ENCODE assay signal across 12 cellular contexts in the genomic region with DNA sequence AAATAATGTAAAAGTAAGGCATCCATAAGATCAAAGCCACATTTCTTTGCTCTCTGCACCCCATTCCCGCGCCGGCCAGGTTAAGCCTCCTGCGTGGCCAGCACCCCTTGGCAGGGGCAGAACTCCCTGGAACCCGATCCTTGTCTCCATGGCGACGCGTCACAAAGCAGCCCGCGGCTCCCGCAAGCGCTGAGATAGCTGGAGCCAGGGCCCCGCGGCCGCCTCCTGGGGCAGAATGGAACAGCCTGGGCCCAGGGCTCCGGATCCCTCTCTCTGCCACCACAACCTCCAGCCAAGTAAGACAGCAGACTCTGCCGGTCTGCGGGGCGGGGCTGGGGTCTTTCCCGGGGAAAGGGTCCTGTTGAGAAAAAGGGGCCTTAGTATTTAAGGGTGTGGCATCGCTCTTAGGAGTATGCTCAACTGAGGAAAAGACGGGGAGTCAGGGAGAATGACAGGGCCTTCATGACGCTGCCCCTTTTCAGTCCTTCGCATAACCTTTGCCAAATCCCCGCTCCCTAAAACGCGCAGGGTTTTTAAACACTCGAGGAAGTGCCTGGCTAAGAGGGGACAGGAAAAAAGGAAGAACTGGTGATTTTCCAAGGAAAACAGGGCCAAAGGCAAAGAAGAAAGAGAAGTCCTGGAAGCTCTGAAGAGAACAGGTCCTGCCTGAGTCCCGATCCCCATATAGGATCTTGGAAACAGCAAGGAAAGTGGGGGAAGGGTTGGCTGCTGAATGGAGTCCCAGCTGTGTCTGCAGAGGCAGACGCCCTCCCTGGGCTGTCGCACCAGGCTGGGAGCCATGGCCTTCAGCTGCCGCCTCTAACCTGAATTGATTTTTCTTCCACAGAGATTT. TPM values are rescaled to one million over a fixed set of nuclear protein-coding genes. Genes with fewer than 3 reads are reported as not detected.
DNase-seq lines count a peak whose midpoint lies in the region; TF ChIP-seq lines count a peak whose summit lies in the region.
"Had no signal": no experiment of that assay in that cellular context is flagged by ENCODE, and none has a peak within 500 bp of the region (broad histone marks: within the 10 kb centered on the region; RNA-seq: fewer than 3 reads in every experiment).

A gene (plus strand): TSS at position 176 of the 853 bp plus-strand sequence. CDS start 60 bp downstream, at position 236.

- H2AFZ ChIP-seq in fibroblast of lung (ENCODE audit: low read length), result no peak within 1 kb of the TSS

- H3K79me2 ChIP-seq in fibroblast of lung (ENCODE audit: control insufficient read depth, insufficient read depth, low read length), result no peaks in the 10 kb centered on the region

- H3K27ac ChIP-seq in fibroblast of lung (ENCODE audit: insufficient read depth, low read length), result no peak within 1 kb of the TSS

- TF ChIP-seq CTCF in fibroblast of lung (conservative IDR thresholded peaks at IDR 0.05 in 1 of 2, IDR thresholded peaks at IDR 0.05 in 1 of 2; ENCODE audit: low read depth in 1 of 2, low read length in 2 of 2) (no peak), type B pancreatic cell (conservative IDR thresholded peaks at IDR 0.05) (peak; percentile 66)

- peak within 1 kb of the TSS in 1 of 4 experiments; percentile 26 for H3K4me3 ChIP-seq in fibroblast of lung (replicated peaks in 1 of 4; ENCODE audit: control extremely low read depth in 1 of 4, insufficient read depth in 1 of 4, low read depth in 3 of 4, low read length in 4 of 4)

- H3K27ac Mint-ChIP-seq in type B pancreatic cell, result no peak within 1 kb of the TSS

- DNase-seq in NCI-H748 (lab: John Stamatoyannopoulos, UW; ENCODE audit: unreplicated experiment) (peak; percentile 37), NCI-H748 treated with DMSO at 0.1 percent for 48 hours (lab: John Stamatoyannopoulos, UW) (no peak), fibroblast of lung (ENCODE audit: low read depth in 2 of 2) (peak; percentile 30 to 44), islet precursor cell (peak; percentile 82), type B pancreatic cell (ENCODE audit: extremely low spot score, unreplicated experiment) (no peak), HuH-7.5 (ENCODE audit: low spot score) (no peak), NCI-H187 (lab: John Stamatoyannopoulos, UW) (no peak), NCI-H524 (lab: John Stamatoyannopoulos, UW) (no peak)
- DNase-seq: left colon, NCI-H2171 treated with DMSO at 0.1 percent for 48 hours had no signal

- no peaks in the 10 kb centered on the region for H4K20me1 ChIP-seq in fibroblast of lung (ENCODE audit: control insufficient read depth, extremely low read depth, insufficient read depth, low read length)

- H3K9ac ChIP-seq in fibroblast of lung (ENCODE audit: insufficient read depth, low read length), result no peak within 1 kb of the TSS

- peaks cover 35% of the 10 kb centered on the region for H3K27me3 Mint-ChIP-seq in type B pancreatic cell

- no peaks in the 10 kb centered on the region for H3K4me1 ChIP-seq in fibroblast of lung (ENCODE audit: control insufficient read depth, extremely low read depth, insufficient read depth, low read length)

- peaks cover 5% of the 10 kb centered on the region for H3K9me3 Mint-ChIP-seq in type B pancreatic cell

- H3K27me3 ChIP-seq in fibroblast of lung (ENCODE audit: control insufficient read depth, insufficient read depth, low read length), result peaks cover 14% of the 10 kb centered on the region

- H3K36me3 Mint-ChIP-seq in type B pancreatic cell, result no peaks in the 10 kb centered on the region

- peaks cover 19% of the 10 kb centered on the region for H3K4me1 Mint-ChIP-seq in type B pancreatic cell (ENCODE audit: unreplicated experiment)

- H3K36me3 ChIP-seq in fibroblast of lung (ENCODE audit: control insufficient read depth, insufficient read depth, low read length), result no peaks in the 10 kb centered on the region

- H3K4me2 ChIP-seq in fibroblast of lung (ENCODE audit: extremely low read depth, insufficient read depth, low read length), result peak within 1 kb of the TSS; percentile 54

- H3K9me3 ChIP-seq in fibroblast of lung (ENCODE audit: control insufficient read depth, insufficient read depth, low read depth, low read length), result no peaks in the 10 kb centered on the region

- no peak within 1 kb of the TSS for H3K4me3 Mint-ChIP-seq in type B pancreatic cell

RNA-seq across cellular contexts. Expression of the gene that starts here (rescaled TPM):
- 0.26 and 0.66 TPM in 2 replicates for total RNA-seq in fibroblast of lung
- polyA plus RNA-seq in fibroblast of lung, result 0.12 and 0.22 TPM in 2 replicates
- 0.10 and 0.12 TPM in 2 replicates for polyA plus RNA-seq in fibroblast of lung (2012)
- polyA minus RNA-seq in fibroblast of lung (ENCODE audit: low replicate concordance), result not detected in 2 replicates
- not detected in 2 replicates for total RNA-seq in type B pancreatic cell (ENCODE audit: low replicate concordance)
- total RNA-seq: A172, left colon, LHCN-M2 had no signal

Comparison
In these comparisons a context has a peak if more than half of its experiments do, and no peak if none do; other contexts are left out.
1. DNase-seq: peak in NCI-H748 (single experiment) and islet precursor cell (single experiment); none in NCI-H748 treated with DMSO at 0.1 percent for 48 hours (single experiment), type B pancreatic cell (single experiment), HuH-7.5 (single experiment), NCI-H187 (0 of 2) and NCI-H524 (0 of 2).
2. Peak in DNase-seq and H3K4me2 ChIP-seq in fibroblast of lung; RNA of the gene not detected or under 1 TPM.